In the genomic region with DNA sequence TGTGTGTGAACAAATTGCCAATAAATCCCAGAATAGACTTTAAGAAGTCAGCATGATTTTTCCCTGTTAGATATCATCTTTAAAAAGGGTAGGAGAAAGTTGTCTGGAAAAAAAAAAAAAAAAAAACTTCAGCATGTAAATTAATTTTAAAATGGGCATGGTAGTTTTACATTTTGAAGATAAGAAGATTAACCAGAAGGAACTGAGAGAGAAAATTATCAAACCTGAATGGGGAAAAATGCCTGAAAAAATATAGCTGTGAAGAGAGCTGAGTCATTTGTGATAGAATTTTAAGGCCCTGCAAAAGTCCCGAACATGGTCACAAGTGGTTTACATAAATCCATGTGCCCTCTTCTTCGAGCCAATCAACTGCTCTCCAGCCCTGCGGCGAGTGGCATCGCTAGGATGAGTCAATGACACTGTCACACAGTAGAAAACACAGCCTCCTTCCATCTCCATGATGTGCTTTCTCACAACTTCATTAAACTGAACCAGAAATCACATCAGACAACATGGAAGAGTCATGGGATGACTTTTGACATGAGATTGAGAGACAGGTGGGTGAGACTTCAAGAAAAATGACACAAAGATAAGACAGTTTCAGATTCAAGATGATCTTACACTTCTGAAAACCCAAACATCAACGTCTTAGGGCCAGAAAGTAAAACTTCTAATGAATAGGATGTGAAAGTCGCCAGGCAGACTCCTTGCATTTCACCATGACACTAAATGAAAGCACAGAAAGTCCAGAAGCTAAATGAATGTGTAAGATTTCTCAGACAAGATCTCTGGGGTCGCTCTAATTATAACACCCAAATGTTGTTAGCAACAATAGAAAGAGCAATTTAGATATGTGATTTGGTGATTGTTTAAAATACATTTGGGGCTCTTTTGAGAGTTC, we compare ENCODE assay signal across 9 cellular contexts.
DNase-seq lines count a peak whose midpoint lies in the region; ATAC-seq and TF ChIP-seq lines count a peak whose summit lies in the region.
"Had no signal": no experiment of that assay in that cellular context is flagged by ENCODE, and none has a peak within 500 bp of the region (broad histone marks: within the 10 kb centered on the region; RNA-seq: fewer than 3 reads in every experiment).

No MANE protein-coding gene starts in this region.

- H3K27me3 Mint-ChIP-seq in activated T-helper 2 cell treated with anti-CD3 and anti-CD28 coated beads, Interferon-gamma antibody, Interleukin-2, Interleukin-4, amounts not matched to agents 10 μg/mL and 5 μg/mL and 100 μg/mL, durations not matched to agents 14 hours and 24 hours and 36 hours (ENCODE audit: low read depth): peaks cover 24% of the 10 kb centered on the region
- H3K27me3 Mint-ChIP-seq in Caco-2 (ENCODE audit: insufficient read depth, unreplicated experiment): no peaks in the 10 kb centered on the region

- H3K4me3 ChIP-seq in Caco-2 (ENCODE audit: low read depth, low read length): no peak overlapping the region
- H3K4me3 ChIP-seq: SJSA1 had no signal

- H3K4me3 Mint-ChIP-seq in activated T-helper 2 cell treated with anti-CD3 and anti-CD28 coated beads, Interferon-gamma antibody, Interleukin-2, Interleukin-4, amounts not matched to agents 10 μg/mL and 5 μg/mL and 100 μg/mL, durations not matched to agents 14 hours and 24 hours and 36 hours (ENCODE audit: low read depth): no peak overlapping the region
- peak overlapping the region; percentile 33 for H3K4me3 Mint-ChIP-seq in stimulated activated effector memory CD8-positive, alpha-beta T cell treated with anti-CD3 and anti-CD28 coated beads, Interleukin-12 subunit alpha, Interleukin-12 subunit beta, amount 100 ng/mL, for 72 hours
- H3K4me3 Mint-ChIP-seq in Caco-2 (ENCODE audit: unreplicated experiment): no peak overlapping the region

- TF ChIP-seq CTCF in Caco-2 (IDR thresholded peaks at IDR 0.05; ENCODE audit: insufficient read depth in 1 of 2, low read depth in 1 of 2, low read length in 1 of 2, severe bottlenecking in 1 of 2, unreplicated experiment in 1 of 2): no peak

- intact Hi-C loops in activated T-helper 2 cell treated with anti-CD3 and anti-CD28 coated beads, Interferon-gamma antibody, Interleukin-2, Interleukin-4, amounts not matched to agents 10 μg/mL and 5 μg/mL and 100 μg/mL, durations not matched to agents 14 hours and 24 hours and 36 hours (cut with micrococcal nuclease): loop anchor here (1.0 to 10.0 kb wide), 19 partner anchors 72 to 982 kb away; no protein-coding TSS in a partner anchor
- intact Hi-C loops in Caco-2 (cut with micrococcal nuclease; ENCODE audit: unreplicated experiment): no loop called here

- POLR2A ChIA-PET in Caco-2 (lab: Charles Lee): no interaction called here

- H3K9me3 Mint-ChIP-seq in activated T-helper 2 cell treated with anti-CD3 and anti-CD28 coated beads, Interferon-gamma antibody, Interleukin-2, Interleukin-4, amounts not matched to agents 10 μg/mL and 5 μg/mL and 100 μg/mL, durations not matched to agents 14 hours and 24 hours and 36 hours: no peaks in the 10 kb centered on the region
- H3K9me3 Mint-ChIP-seq in stimulated activated effector memory CD8-positive, alpha-beta T cell treated with anti-CD3 and anti-CD28 coated beads, Interleukin-12 subunit alpha, Interleukin-12 subunit beta, amount 100 ng/mL, for 72 hours: no peaks in the 10 kb centered on the region
- no peaks in the 10 kb centered on the region for H3K9me3 Mint-ChIP-seq in Caco-2 (ENCODE audit: unreplicated experiment)

- peak; percentile 83 for DNase-seq in activated naive CD4-positive, alpha-beta T cell treated with Interleukin-2 at 50 U/mL for 16 hours
- no peak for DNase-seq in activated naive CD4-positive, alpha-beta T cell (lab: John Stamatoyannopoulos, UW)
- DNase-seq in activated T-helper 2 cell treated with anti-CD3 and anti-CD28 coated beads, Interferon-gamma antibody, Interleukin-2, Interleukin-4, amounts not matched to agents 10 μg/mL and 5 μg/mL and 100 μg/mL, durations not matched to agents 14 hours and 24 hours and 36 hours (ENCODE audit: low spot score): peak; percentile 43
- DNase-seq in stimulated activated effector memory CD8-positive, alpha-beta T cell treated with anti-CD3 and anti-CD28 coated beads, Interleukin-12 subunit alpha, Interleukin-12 subunit beta, amount 100 ng/mL, for 72 hours (ENCODE audit: low spot score in 2 of 2): peak; percentile 43 to 83
- DNase-seq in Caco-2 (no peak), KG1 (lab: John Stamatoyannopoulos, UW) (no peak), NCI-H1930 (lab: John Stamatoyannopoulos, UW) (no peak)

- CTCF ChIA-PET in Caco-2 (lab: Charles Lee): no interaction called here

- peaks cover 34% of the 10 kb centered on the region for H3K4me1 ChIP-seq in Caco-2

- peak overlapping the region; percentile 79 for H3K27ac Mint-ChIP-seq in activated T-helper 2 cell treated with anti-CD3 and anti-CD28 coated beads, Interferon-gamma antibody, Interleukin-2, Interleukin-4, amounts not matched to agents 10 μg/mL and 5 μg/mL and 100 μg/mL, durations not matched to agents 14 hours and 24 hours and 36 hours
- H3K27ac Mint-ChIP-seq in stimulated activated effector memory CD8-positive, alpha-beta T cell treated with anti-CD3 and anti-CD28 coated beads, Interleukin-12 subunit alpha, Interleukin-12 subunit beta, amount 100 ng/mL, for 72 hours: peak overlapping the region; percentile 40
- no peak overlapping the region for H3K27ac Mint-ChIP-seq in Caco-2 (ENCODE audit: unreplicated experiment)

- no peaks in the 10 kb centered on the region for H3K36me3 ChIP-seq in Caco-2 (ENCODE audit: control insufficient read depth, insufficient read depth, low read length)
- H3K36me3 ChIP-seq: SJSA1 had no signal

- peak; percentile 87 for ATAC-seq in HG03442 (IDR thresholded peaks at IDR 0.05; ENCODE audit: unreplicated experiment)
- peak; percentile 98 for ATAC-seq in stimulated activated effector memory CD8-positive, alpha-beta T cell treated with anti-CD3 and anti-CD28 coated beads, Interleukin-12 subunit alpha, Interleukin-12 subunit beta, amount 100 ng/mL, for 72 hours

- no TSS peak for BruUV-seq in Caco-2 (replicated peaks; lab: Mats Ljungman, UMichigan)

- no peaks in the 10 kb centered on the region for H3K27me3 ChIP-seq in Caco-2 (replicated peaks; ENCODE audit: control insufficient read depth, insufficient read depth, low read length)
- H3K27me3 ChIP-seq: SJSA1 had no signal

- peaks cover 9% of the 10 kb centered on the region for H3K36me3 Mint-ChIP-seq in activated T-helper 2 cell treated with anti-CD3 and anti-CD28 coated beads, Interferon-gamma antibody, Interleukin-2, Interleukin-4, amounts not matched to agents 10 μg/mL and 5 μg/mL and 100 μg/mL, durations not matched to agents 14 hours and 24 hours and 36 hours (ENCODE audit: low read depth)
- peaks cover 6% of the 10 kb centered on the region for H3K36me3 Mint-ChIP-seq in stimulated activated effector memory CD8-positive, alpha-beta T cell treated with anti-CD3 and anti-CD28 coated beads, Interleukin-12 subunit alpha, Interleukin-12 subunit beta, amount 100 ng/mL, for 72 hours
- no peaks in the 10 kb centered on the region for H3K36me3 Mint-ChIP-seq in Caco-2 (ENCODE audit: insufficient read depth, unreplicated experiment)

- H3K4me1 Mint-ChIP-seq in activated T-helper 2 cell treated with anti-CD3 and anti-CD28 coated beads, Interferon-gamma antibody, Interleukin-2, Interleukin-4, amounts not matched to agents 10 μg/mL and 5 μg/mL and 100 μg/mL, durations not matched to agents 14 hours and 24 hours and 36 hours (ENCODE audit: low read depth): peaks cover 36% of the 10 kb centered on the region
- peaks cover 49% of the 10 kb centered on the region for H3K4me1 Mint-ChIP-seq in stimulated activated effector memory CD8-positive, alpha-beta T cell treated with anti-CD3 and anti-CD28 coated beads, Interleukin-12 subunit alpha, Interleukin-12 subunit beta, amount 100 ng/mL, for 72 hours
- H3K4me1 Mint-ChIP-seq in Caco-2 (ENCODE audit: low read depth, unreplicated experiment): peaks cover 45% of the 10 kb centered on the region

- no peaks in the 10 kb centered on the region for H3K9me3 ChIP-seq in Caco-2
- H3K9me3 ChIP-seq: SJSA1 had no signal

Comparison
In these comparisons a context has a peak if more than half of its experiments do, and no peak if none do; other contexts are left out.
1. DNase-seq: peak in activated naive CD4-positive, alpha-beta T cell treated with Interleukin-2 at 50 U/mL for 16 hours (single experiment), activated T-helper 2 cell treated with anti-CD3 and anti-CD28 coated beads, Interferon-gamma antibody, Interleukin-2, Interleukin-4, amounts not matched to agents 10 μg/mL and 5 μg/mL and 100 μg/mL, durations not matched to agents 14 hours and 24 hours and 36 hours (single experiment) and stimulated activated effector memory CD8-positive, alpha-beta T cell treated with anti-CD3 and anti-CD28 coated beads, Interleukin-12 subunit alpha, Interleukin-12 subunit beta, amount 100 ng/mL, for 72 hours (2 of 2); none in activated naive CD4-positive, alpha-beta T cell (0 of 4), Caco-2 (0 of 2), KG1 (single experiment) and NCI-H1930 (0 of 2).